Comparison of ENCODE assay signal across 33 cellular contexts in the genomic region with DNA sequence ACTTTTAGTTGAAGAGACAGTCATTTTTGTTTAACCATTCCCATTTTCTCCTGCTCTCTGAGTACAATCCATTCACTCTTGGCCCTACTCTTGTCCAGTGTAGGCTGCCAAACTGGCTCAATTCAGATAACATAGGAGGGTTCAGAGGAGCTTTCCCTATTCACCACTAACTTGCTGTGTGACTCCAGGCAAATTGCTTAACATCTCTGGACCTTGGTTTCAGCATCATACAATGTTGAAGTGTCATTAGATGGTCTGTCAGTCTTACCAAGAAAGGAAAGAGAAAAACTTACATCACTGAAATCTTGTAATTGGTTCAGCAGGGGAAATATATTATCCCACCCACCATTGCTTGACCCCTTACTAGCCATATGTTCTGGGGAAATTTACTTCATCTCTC.
"Had no signal": no experiment of that assay in that cellular context is flagged by ENCODE, and none has a peak within 500 bp of the region (broad histone marks: within the 10 kb centered on the region; RNA-seq: fewer than 3 reads in every experiment).

No MANE protein-coding gene starts in this region.

- H3K27me3 ChIP-seq: adrenal gland, ascending aorta, body of pancreas, brain microvascular endothelial cell, breast epithelium, cardiac muscle cell had no signal

- H3K36me3 ChIP-seq: adrenal gland, ascending aorta, brain microvascular endothelial cell, breast epithelium, cardiac muscle cell had no signal

- FAIRE-seq: astrocyte, bronchial epithelial cell had no signal

- ATAC-seq: activated naive CD4-positive, alpha-beta T cell treated with anti-CD3 and anti-CD28 coated beads, Interleukin-2, amount 50 U/mL, for 72 hours; activated naive CD8-positive, alpha-beta T cell treated with anti-CD3 and anti-CD28 coated beads, Interleukin-2, amount 50 U/mL, for 24 hours; activated T-cell treated with anti-CD3 and anti-CD28 coated beads, Interleukin-2, amount 50 U/mL, for 4 hours; activated T-cell treated with anti-CD3 and anti-CD28 coated beads, Interleukin-2, amount 50 U/mL, for 72 hours; activated T-helper 17 cell treated with anti-CD3 and anti-CD28 coated beads, Interleukin-2, amount 50 U/mL, for 72 hours; body of pancreas had no signal

- H3K9me3 ChIP-seq: adrenal gland, ascending aorta, body of pancreas, breast epithelium had no signal

- DNase-seq: activated effector memory CD4-positive, alpha-beta T cell treated with anti-CD3 and anti-CD28 coated beads, Interleukin-2, amount 50 U/mL, for 16 hours; activated effector memory CD4-positive, alpha-beta T cell treated with Interleukin-2 at 50 U/mL for 16 hours; activated gamma-delta T cell; activated gamma-delta T cell treated with Interleukin-2 at 50 U/mL for 16 hours; activated naive CD4-positive, alpha-beta T cell; activated naive CD4-positive, alpha-beta T cell treated with anti-CD3 and anti-CD28 coated beads for 36 hours; activated naive CD4-positive, alpha-beta T cell treated with anti-CD3 and anti-CD28 coated beads, Interleukin-2, amount 10 ng/mL, durations not matched to agents 7 days and 5 days; activated naive CD4-positive, alpha-beta T cell treated with anti-CD3 and anti-CD28 coated beads, Interleukin-2, amount 50 U/mL, for 16 hours; activated naive CD4-positive, alpha-beta T cell treated with Interleukin-2 at 50 U/mL for 16 hours; activated naive CD8-positive, alpha-beta T cell treated with anti-CD3 and anti-CD28 coated beads for 36 hours; activated naive CD8-positive, alpha-beta T cell treated with anti-CD3 and anti-CD28 coated beads, Interleukin-2, amount 10 ng/mL, durations not matched to agents 7 days and 5 days; activated naive CD8-positive, alpha-beta T cell treated with anti-CD3 and anti-CD28 coated beads, Interleukin-2, amount 50 U/mL, for 24 hours; activated T-cell treated with anti-CD3 and anti-CD28 coated beads, Interleukin-2, amount 50 U/mL, for 24 hours; activated T-cell treated with anti-CD3 and anti-CD28 coated beads, Interleukin-2, amount 50 U/mL, for 4 hours; activated T-cell treated with anti-CD3 and anti-CD28 coated beads, Interleukin-2, amount 50 U/mL, for 48 hours; activated T-cell treated with anti-CD3 and anti-CD28 coated beads, Interleukin-2, amount 50 U/mL, for 72 hours; adrenal gland; amniotic stem cell; amygdala; anterior cingulate cortex; aorta; body of pancreas; brain microvascular endothelial cell; caudate nucleus; central memory CD4-positive, alpha-beta T cell; cerebellar nuclear complex had no signal

- H3K4me3 ChIP-seq: adrenal gland, ascending aorta, body of pancreas, breast epithelium, cardiac muscle cell had no signal

- H3K4me1 ChIP-seq: adrenal gland, ascending aorta, body of pancreas, breast epithelium had no signal

- H3K27ac ChIP-seq: adrenal gland, ascending aorta, body of pancreas, brain microvascular endothelial cell, breast epithelium, cardiac muscle cell had no signal
